ENCODE assay signal across 19 cellular contexts in the genomic region with DNA sequence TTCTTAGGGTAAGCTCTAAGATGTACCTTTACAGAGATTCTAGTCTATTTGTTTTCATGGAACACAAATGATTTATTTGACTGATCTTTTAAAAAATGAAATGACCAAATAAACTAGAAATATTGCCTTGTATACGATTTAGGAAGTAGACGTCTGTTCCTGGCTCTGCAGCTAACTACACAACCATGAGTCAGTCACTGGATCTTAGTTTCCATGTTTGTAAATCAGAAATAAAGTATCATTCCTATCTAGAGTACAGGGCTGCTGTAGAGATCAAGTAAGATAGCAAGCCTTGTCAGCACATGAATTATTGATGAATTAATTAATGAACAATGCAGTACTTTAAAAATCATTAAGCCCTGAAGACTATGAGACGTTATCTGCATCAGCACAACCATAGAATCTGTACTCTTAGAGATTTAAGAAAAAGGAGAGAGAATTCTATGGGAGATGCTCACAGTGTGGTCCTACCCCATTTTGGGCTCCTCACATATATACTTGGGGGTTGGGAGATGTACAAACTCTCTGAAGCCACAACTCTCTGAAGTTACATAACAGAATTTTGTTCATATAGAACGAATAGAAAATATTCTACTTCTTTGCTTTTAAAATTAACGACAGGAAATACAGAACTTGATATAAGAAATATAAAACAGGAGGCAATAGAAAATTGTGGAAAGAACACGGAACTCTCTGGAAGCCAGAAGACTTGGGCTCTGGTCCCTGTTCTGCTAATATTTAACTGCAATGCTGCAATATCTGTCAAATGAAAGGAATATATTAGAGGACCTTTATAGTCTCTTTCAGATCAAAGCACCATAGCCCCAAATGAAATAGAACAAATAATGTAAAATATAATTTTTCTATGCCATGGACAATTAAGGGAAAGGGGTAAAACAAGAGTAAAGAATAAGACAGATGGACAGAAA. TPM values are rescaled to one million over a fixed set of nuclear protein-coding genes. Genes with fewer than 3 reads are reported as not detected.
A peak's percentile ranks its signal among the peaks of the same experiment; 100 is the strongest.
DNase-seq lines count a peak whose midpoint lies in the region; ATAC-seq, FAIRE-seq and TF ChIP-seq lines count a peak whose summit lies in the region.
"Had no signal": no experiment of that assay in that cellular context is flagged by ENCODE, and none has a peak within 500 bp of the region (broad histone marks: within the 10 kb centered on the region; RNA-seq: fewer than 3 reads in every experiment).

No MANE protein-coding gene starts in this region.

- ATAC-seq in heart left ventricle, result no peak
- no peak for ATAC-seq in Right ventricle myocardium inferior
- peak; percentile 53 to 98 (median 82) for ATAC-seq in pancreas

- no peak for TF ChIP-seq POLR2A in heart left ventricle (IDR thresholded peaks at IDR 0.05)
- no peak for TF ChIP-seq POLR2A in transverse colon (IDR thresholded peaks at IDR 0.05)

- WGBS in heart left ventricle, 4 donors, result 46 to 55% (median 51%) methylated on average over 6 of the region's 6 CpGs
- 41 to 44% methylated on average over 6 of the region's 6 CpGs for WGBS in pancreas, 2 donors
- WGBS in transverse colon (ENCODE audit: low coverage in 1 of 2), 2 donors, result 40% methylated on average over 6 of the region's 6 CpGs

- FAIRE-seq in kidney (lab: Jason Lieb, UNC) (no peak), pancreas (lab: Jason Lieb, UNC) (no peak)
- FAIRE-seq: H54 had no signal

- TF ChIP-seq CTCF in heart left ventricle (IDR thresholded peaks at IDR 0.05) (no peak), kidney (IDR thresholded peaks at IDR 0.05; ENCODE audit: borderline replicate concordance, extremely low read depth, insufficient read depth) (no peak), pancreas (IDR thresholded peaks at IDR 0.05) (no peak), transverse colon (IDR thresholded peaks at IDR 0.05) (no peak), endothelial cell (IDR thresholded peaks at IDR 0.05; ENCODE audit: unreplicated experiment) (no peak)

- no peaks in the 10 kb centered on the region for H3K9me3 ChIP-seq in heart left ventricle
- H3K9me3 ChIP-seq in kidney (ENCODE audit: control insufficient read depth in 1 of 2, low read length in 2 of 2), result no peaks in the 10 kb centered on the region
- H3K9me3 ChIP-seq in pancreas, result no peaks in the 10 kb centered on the region
- H3K9me3 ChIP-seq in transverse colon, result no peaks in the 10 kb centered on the region
- H3K9me3 ChIP-seq: BE2C had no signal

- in situ Hi-C loops in transverse colon (cut with MboI; ENCODE audit: low pct_ligation_motif_present in 1 of 4, low pct_unique_long_range_greater_than_20kb in 1 of 4, low sequenced_read_pairs in 3 of 4), result no loop called here

- H3K36me3 Mint-ChIP-seq in endothelial cell (ENCODE audit: low read depth, unreplicated experiment), result no peaks in the 10 kb centered on the region

- H3K27me3 ChIP-seq in heart left ventricle (no peaks in the 10 kb centered on the region), pancreas (no peaks in the 10 kb centered on the region), transverse colon (no peaks in the 10 kb centered on the region)
- H3K27me3 ChIP-seq: BE2C had no signal

- H3K9me3 Mint-ChIP-seq in endothelial cell (ENCODE audit: unreplicated experiment), result no peaks in the 10 kb centered on the region
- H3K9me3 Mint-ChIP-seq: CD4-positive, alpha-beta T cell; HFFc6 had no signal

- H3K4me3 ChIP-seq in heart left ventricle (peak overlapping the region; percentile 9 to 63 (median 53)), kidney (ENCODE audit: low read length in 2 of 2) (peak overlapping the region; percentile 18 to 56), pancreas (no peak overlapping the region), transverse colon (peak overlapping the region in 2 of 4 donors; percentile 5 to 25)
- H3K4me3 ChIP-seq: PC-9 had no signal

- intact Hi-C loops in heart left ventricle (cut with DNase I), result no loop called here
- intact Hi-C loops in Right ventricle myocardium inferior (cut with DNase I), result loop anchor here (5.0 kb wide), 1 partner anchor 35 kb away; no protein-coding TSS in a partner anchor
- intact Hi-C loops in kidney (cut with DNase I), result no loop called here
- intact Hi-C loops in pancreas (cut with DNase I), result no loop called here
- intact Hi-C loops in transverse colon (cut with DNase I; ENCODE audit: low total_unique reads), result no loop called here

- H3K4me1 Mint-ChIP-seq in endothelial cell (ENCODE audit: unreplicated experiment), result no peaks in the 10 kb centered on the region

- DNase-seq in heart left ventricle, result no peak
- DNase-seq in Right ventricle myocardium inferior (ENCODE audit: missing footprints), result no peak
- DNase-seq in kidney, result no peak
- no peak for DNase-seq in pancreas
- no peak for DNase-seq in transverse colon
- no peak for DNase-seq in activated T-cell treated with anti-CD3 and anti-CD28 coated beads for 4 hours
- DNase-seq in DMS53 (lab: John Stamatoyannopoulos, UW), result no peak
- DNase-seq in endothelial cell (ENCODE audit: low spot score), result no peak
- DNase-seq: BE2C; CD4-positive, alpha-beta T cell; HFFc6; NCI-H1436 treated with DMSO at 0.1 percent for 48 hours; NCI-H2081; NCI-H510A; NCI-H774; PC-9 had no signal

- H3K36me3 ChIP-seq in heart left ventricle (peaks cover 0 to 15% (median 0%) of the 10 kb centered on the region in 9 donors), kidney (ENCODE audit: control insufficient read depth in 1 of 2, insufficient read depth in 2 of 2, low read length in 2 of 2) (no peaks in the 10 kb centered on the region), pancreas (no peaks in the 10 kb centered on the region), transverse colon (no peaks in the 10 kb centered on the region)
- H3K36me3 ChIP-seq: BE2C had no signal

- H3K27ac ChIP-seq in heart left ventricle (peak overlapping the region; percentile 30 to 84 (median 76)), kidney (ENCODE audit: low read depth in 2 of 2, low read length in 2 of 2) (peak overlapping the region; percentile 8 to 62), pancreas (no peak overlapping the region), transverse colon (peak overlapping the region in 3 of 4 donors; percentile 40 to 51 (median 47))
- H3K27ac ChIP-seq: 22Rv1, KMS-11, PC-9 had no signal

- no peak for TF ChIP-seq EP300 in transverse colon (IDR thresholded peaks at IDR 0.05; ENCODE audit: low read depth)

- no peaks in the 10 kb centered on the region for H3K27me3 Mint-ChIP-seq in endothelial cell (ENCODE audit: unreplicated experiment)
- H3K27me3 Mint-ChIP-seq: CD4-positive, alpha-beta T cell had no signal

- peak overlapping the region in 1 of 2 donors; percentile 32 for H3K9ac ChIP-seq in kidney (ENCODE audit: low read length in 2 of 2)
- H3K9ac ChIP-seq: KMS-11 had no signal

- H3K27ac Mint-ChIP-seq in endothelial cell (ENCODE audit: unreplicated experiment), result no peak overlapping the region
- H3K27ac Mint-ChIP-seq: CD4-positive, alpha-beta T cell; HFFc6 had no signal

- H3K4me1 ChIP-seq in heart left ventricle (peaks cover 0 to 13% (median 0%) of the 10 kb centered on the region in 12 donors), kidney (ENCODE audit: control insufficient read depth in 1 of 2, insufficient read depth in 1 of 2, low read depth in 1 of 2, low read length in 2 of 2) (no peaks in the 10 kb centered on the region), pancreas (peaks cover 0 to 22% (median 5%) of the 10 kb centered on the region in 3 donors), transverse colon (peaks cover 0 to 21% (median 7%) of the 10 kb centered on the region in 4 donors)

- no peak overlapping the region for H3K4me3 Mint-ChIP-seq in endothelial cell (ENCODE audit: unreplicated experiment)
- H3K4me3 Mint-ChIP-seq: CD4-positive, alpha-beta T cell; HFFc6 had no signal

RNA-seq across cellular contexts. Expression of a gene that starts 48.4 kb away (rescaled TPM):
- total RNA-seq in heart left ventricle, result 10 to 100 TPM in 7 of 9 donors, 1 to 10 TPM in 2; 4.0 to 21.0 (median 14.2) TPM
- polyA plus RNA-seq in heart left ventricle, result 10 to 100 TPM in 1 of 2 donors, 1 to 10 TPM in 1; 9.4 to 27.6 TPM
- 12.1 TPM for total RNA-seq in Right ventricle myocardium inferior
- total RNA-seq in kidney, result 28.3 TPM
- 16.0 TPM for polyA plus RNA-seq in kidney (ENCODE audit: insufficient read depth, low read depth, low replicate concordance)
- 10 to 100 TPM in 4 of 6 donors, 1 to 10 TPM in 2; 8.0 to 14.1 (median 12.2) TPM for total RNA-seq in pancreas
- polyA plus RNA-seq in pancreas, result 10 to 100 TPM in 1 of 2 donors, 1 to 10 TPM in 1; 9.7 to 13.8 TPM
- 10 to 100 TPM in 1 of 4 donors, 1 to 10 TPM in 3; 6.0 to 10.8 (median 9.0) TPM for total RNA-seq in transverse colon
- total RNA-seq in endothelial cell (ENCODE audit: unreplicated experiment), result 57.1 TPM

Comparison
In these comparisons a context has a peak if more than half of its experiments do, and no peak if none do; other contexts are left out.
1. ATAC-seq: peak in pancreas (4 of 4); none in heart left ventricle (0 of 4) and Right ventricle myocardium inferior (single experiment).
2. H3K27ac ChIP-seq: peak in heart left ventricle (12 of 12), kidney (2 of 2) and transverse colon (3 of 4); none in pancreas (0 of 4).
3. H3K4me3 ChIP-seq: peak in heart left ventricle (12 of 12) and kidney (2 of 2); none in pancreas (0 of 4).